In genomic region chrX:43148305-43148704, GRCh38 we compare ENCODE assay signal across 23 cellular contexts.
"Had no signal": no experiment of that assay in that cellular context is flagged by ENCODE, and none has a peak within 500 bp of the region (broad histone marks: within the 10 kb centered on the region; RNA-seq: fewer than 3 reads in every experiment).

No MANE protein-coding gene starts in this region.

- DNase-seq: natural killer cell; occipital lobe; ovary; posterior cingulate gyrus; psoas muscle; right cardiac atrium; right lobe of liver; sigmoid colon; small intestine; stimulated activated CD4-positive, alpha-beta T cell treated with anti-CD3 and anti-CD28 coated beads, Interleukin-1b, Interleukin-23, amount 100 ng/mL, for 48 hours; stimulated activated CD4-positive, alpha-beta T cell treated with anti-CD3 and anti-CD28 coated beads, Interleukin-4, amount 100 ng/mL, for 1 hour; stimulated activated CD4-positive, alpha-beta T cell treated with anti-CD3 and anti-CD28 coated beads, Interleukin-4, amount 100 ng/mL, for 4 hours; stimulated activated CD8-positive, alpha-beta memory T cell treated with anti-CD3 and anti-CD28 coated beads, Interleukin-4, amount 100 ng/mL, for 48 hours; stimulated activated naive B cell treated with anti-CD40 and anti-IgM and Interleukin-4, amounts not matched to agents 10 μg/mL and 1 μg/mL and 100 μg/mL, for 72 hours; stimulated activated naive CD4-positive, alpha-beta T cell treated with Interleukin-2 at 50 U/mL for 16 hours; stomach; thyroid gland; trophoblast cell; upper lobe of left lung had no signal

- H3K9me3 Mint-ChIP-seq: nephron; neural progenitor cell; stimulated activated naive CD8-positive, alpha-beta T cell treated with anti-CD3 and anti-CD28 coated beads, Interleukin-15, Interleukin-2, amounts not matched to agents 100 ng/mL and 50 ng/mL, for 24 hours had no signal

- H3K27me3 Mint-ChIP-seq: progenitor cell of endocrine pancreas; stimulated activated naive CD8-positive, alpha-beta T cell treated with anti-CD3 and anti-CD28 coated beads, Interleukin-15, Interleukin-2, amounts not matched to agents 100 ng/mL and 50 ng/mL, for 24 hours had no signal

- H3K4me1 Mint-ChIP-seq: nephron, neural progenitor cell had no signal

- H3K4me3 Mint-ChIP-seq: natural killer cell; nephron; neural progenitor cell; stimulated activated naive B cell treated with anti-CD40 and anti-IgM and Interleukin-4, amounts not matched to agents 10 μg/mL and 1 μg/mL and 100 μg/mL, for 72 hours; stimulated activated naive CD8-positive, alpha-beta T cell treated with anti-CD3 and anti-CD28 coated beads, Interleukin-15, Interleukin-2, amounts not matched to agents 100 ng/mL and 50 ng/mL, for 24 hours had no signal

- ATAC-seq: natural killer cell; psoas muscle; right cardiac atrium; right lobe of liver; stimulated activated naive B cell treated with anti-CD40 and anti-IgM and Interleukin-4, amounts not matched to agents 10 μg/mL and 1 μg/mL and 100 μg/mL, for 72 hours had no signal

- H3K36me3 Mint-ChIP-seq: natural killer cell, neural progenitor cell had no signal

- H3K27ac Mint-ChIP-seq: natural killer cell; nephron; neural progenitor cell; progenitor cell of endocrine pancreas; stimulated activated naive B cell treated with anti-CD40 and anti-IgM and Interleukin-4, amounts not matched to agents 10 μg/mL and 1 μg/mL and 100 μg/mL, for 72 hours; stimulated activated naive CD8-positive, alpha-beta T cell treated with anti-CD3 and anti-CD28 coated beads, Interleukin-15, Interleukin-2, amounts not matched to agents 100 ng/mL and 50 ng/mL, for 24 hours had no signal
